In the genomic region with DNA sequence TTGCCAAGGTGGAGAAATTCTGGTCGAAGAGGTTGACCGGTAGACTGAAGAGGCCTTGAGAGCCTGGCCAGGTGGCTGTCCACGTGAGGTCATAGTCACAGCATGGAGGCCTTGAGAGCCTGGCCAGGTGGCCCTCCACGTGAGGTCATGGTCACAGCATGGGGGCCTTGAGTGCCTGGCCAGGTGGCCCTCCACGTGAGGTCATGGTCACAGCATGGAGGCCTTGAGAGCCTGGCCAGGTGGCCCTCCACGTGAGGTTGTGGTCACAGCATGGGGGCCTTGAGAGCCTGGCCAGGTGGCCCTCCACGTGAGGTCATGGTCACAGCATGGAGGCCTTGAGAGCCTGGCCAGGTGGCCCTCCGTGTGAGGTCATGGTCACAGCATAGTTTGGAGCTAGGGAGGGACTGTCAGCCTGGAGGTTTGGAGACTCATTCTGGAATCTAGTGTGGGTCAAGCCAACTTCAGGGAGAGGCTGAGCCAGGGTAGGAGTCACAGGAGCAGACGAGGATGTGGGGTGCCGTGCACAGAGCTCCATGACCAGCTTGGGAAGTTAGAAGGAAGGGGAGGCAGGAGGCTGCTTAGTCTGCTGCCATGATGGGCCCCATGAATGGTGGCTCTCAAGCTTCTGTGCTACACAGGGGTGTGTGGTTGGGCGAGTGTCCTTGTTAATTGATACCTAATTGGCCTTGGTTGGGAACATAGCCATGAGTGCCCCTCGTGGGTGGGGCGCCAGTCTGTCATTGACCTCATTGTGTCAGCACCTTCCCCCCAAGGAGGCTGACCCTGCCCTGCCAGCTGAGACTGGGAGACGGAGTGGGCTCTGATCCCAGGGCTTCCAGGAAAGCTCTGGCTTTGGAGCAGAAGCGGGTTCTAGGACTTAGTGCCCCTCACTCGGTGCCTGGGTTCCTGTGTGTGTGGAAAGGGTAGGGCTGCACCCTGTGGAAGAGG, we compare ENCODE assay signal across 1 cellular context.
TF ChIP-seq lines count a peak whose summit lies in the region.

No MANE protein-coding gene starts in this region.

TF ChIP-seq in K562, 482 proteins besides CTCF, POLR2A, EP300 and RAD21:
- TF ChIP-seq PCBP1 (IDR thresholded peaks at IDR 0.05; ENCODE audit: low read depth, low read length, poor library complexity, severe bottlenecking) = no peak
- no peak for TF ChIP-seq ZNF121 (CRISPR knock-in tag; conservative IDR thresholded peaks at IDR 0.05)
- TF ChIP-seq RBFOX2 (IDR thresholded peaks at IDR 0.05; ENCODE audit: low read depth, low read length) = peak; percentile 65
TF ChIP-seq in K562: peak in this region for 1.
